In genomic region chr13:111051656-111052232, GRCh38 we compare ENCODE assay signal across 18 cellular contexts.
"Had no signal": no experiment of that assay in that cellular context is flagged by ENCODE, and none has a peak within 500 bp of the region (broad histone marks: within the 10 kb centered on the region; RNA-seq: fewer than 3 reads in every experiment).

No MANE protein-coding gene starts in this region.

- H3K36me3 ChIP-seq: lower lobe of right lung, vagina had no signal

- H3K27me3 ChIP-seq: testis, vagina had no signal

- H3K27ac ChIP-seq: lower lobe of right lung, testis, vagina, VCaP had no signal

- H3K9me3 ChIP-seq: lower lobe of right lung, testis, vagina had no signal

- ATAC-seq: lower lobe of right lung; stimulated activated naive B cell treated with anti-CD40 and anti-IgM and Interleukin-4, amounts not matched to agents 10 μg/mL and 1 μg/mL and 100 μg/mL, for 72 hours had no signal

- H3K4me1 ChIP-seq: testis had no signal

- DNase-seq: activated CD4-positive, alpha-beta T cell treated with anti-CD3 and anti-CD28 coated beads for 1 hour; activated CD4-positive, alpha-beta T cell treated with anti-CD3 and anti-CD28 coated beads, Interleukin-2, amount 50 U/mL, for 1 hour; activated gamma-delta T cell treated with Interleukin-2 at 50 U/mL for 16 hours; activated T-cell treated with anti-CD3 and anti-CD28 coated beads, Interleukin-2, amount 50 U/mL, for 1 hour; anterior cingulate cortex; caudate nucleus; dermis blood vessel endothelial cell; effector CD8-positive, alpha-beta T cell; foreskin melanocyte; kidney; lower lobe of right lung; naive B cell; stimulated activated CD4-positive, alpha-beta T cell treated with anti-CD3 and anti-CD28 coated beads, Interleukin-2, amount 100 ng/mL, for 48 hours; stimulated activated CD8-positive, alpha-beta memory T cell treated with anti-CD3 and anti-CD28 coated beads, Interleukin-4, amount 100 ng/mL, for 48 hours; stimulated activated naive B cell treated with anti-CD40 and anti-IgM and Interleukin-4, amounts not matched to agents 10 μg/mL and 1 μg/mL and 100 μg/mL, for 72 hours; testis had no signal

- H3K4me3 ChIP-seq: lower lobe of right lung, vagina had no signal
